In the genomic region with DNA sequence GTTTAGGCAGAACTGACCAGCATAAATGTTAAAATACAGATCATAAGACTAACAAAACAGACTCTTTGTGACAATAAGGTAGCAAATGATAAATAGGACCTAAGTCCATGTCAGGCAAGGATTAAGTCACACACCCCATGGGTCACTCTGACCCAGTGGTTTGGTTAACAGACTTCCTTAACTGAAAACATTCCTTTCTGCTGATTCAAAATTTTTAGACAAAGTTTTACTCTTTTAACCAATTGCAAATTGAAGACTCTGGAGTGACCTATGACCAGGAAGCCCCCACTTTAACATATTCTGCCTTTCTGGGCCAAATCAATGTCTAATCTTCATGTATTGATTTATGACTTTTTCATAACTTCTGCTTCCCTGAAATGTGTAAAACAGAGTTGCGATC, we compare ENCODE assay signal across 1 cellular context.
TF ChIP-seq lines count a peak whose summit lies in the region.

No MANE protein-coding gene starts in this region.

TF ChIP-seq in GM23338, 12 proteins besides CTCF, POLR2A, EP300 and RAD21 (continued from another document):
- TF ChIP-seq, protein P1, sequence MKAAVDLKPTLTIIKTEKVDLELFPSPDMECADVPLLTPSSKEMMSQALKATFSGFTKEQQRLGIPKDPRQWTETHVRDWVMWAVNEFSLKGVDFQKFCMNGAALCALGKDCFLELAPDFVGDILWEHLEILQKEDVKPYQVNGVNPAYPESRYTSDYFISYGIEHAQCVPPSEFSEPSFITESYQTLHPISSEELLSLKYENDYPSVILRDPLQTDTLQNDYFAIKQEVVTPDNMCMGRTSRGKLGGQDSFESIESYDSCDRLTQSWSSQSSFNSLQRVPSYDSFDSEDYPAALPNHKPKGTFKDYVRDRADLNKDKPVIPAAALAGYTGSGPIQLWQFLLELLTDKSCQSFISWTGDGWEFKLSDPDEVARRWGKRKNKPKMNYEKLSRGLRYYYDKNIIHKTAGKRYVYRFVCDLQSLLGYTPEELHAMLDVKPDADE (IDR thresholded peaks at IDR 0.05), result no peak
- TF ChIP-seq EZH2 (IDR thresholded peaks at IDR 0.05; ENCODE audit: low read depth, unreplicated experiment) (no peak), JUNB (IDR thresholded peaks at IDR 0.05; ENCODE audit: unreplicated experiment) (no peak), EZH2phosphoT487 (IDR thresholded peaks at IDR 0.05; ENCODE audit: unreplicated experiment) (no peak), ZNF114 (CRISPR knock-in tag; IDR thresholded peaks at IDR 0.05) (no peak), ZNF331 (CRISPR knock-in tag; IDR thresholded peaks at IDR 0.05; ENCODE audit: low read depth) (no peak), NANOG (IDR thresholded peaks at IDR 0.05; ENCODE audit: borderline replicate concordance) (no peak), STAT1 (IDR thresholded peaks at IDR 0.05; ENCODE audit: unreplicated experiment) (no peak)
- TF ChIP-seq, protein P2, sequence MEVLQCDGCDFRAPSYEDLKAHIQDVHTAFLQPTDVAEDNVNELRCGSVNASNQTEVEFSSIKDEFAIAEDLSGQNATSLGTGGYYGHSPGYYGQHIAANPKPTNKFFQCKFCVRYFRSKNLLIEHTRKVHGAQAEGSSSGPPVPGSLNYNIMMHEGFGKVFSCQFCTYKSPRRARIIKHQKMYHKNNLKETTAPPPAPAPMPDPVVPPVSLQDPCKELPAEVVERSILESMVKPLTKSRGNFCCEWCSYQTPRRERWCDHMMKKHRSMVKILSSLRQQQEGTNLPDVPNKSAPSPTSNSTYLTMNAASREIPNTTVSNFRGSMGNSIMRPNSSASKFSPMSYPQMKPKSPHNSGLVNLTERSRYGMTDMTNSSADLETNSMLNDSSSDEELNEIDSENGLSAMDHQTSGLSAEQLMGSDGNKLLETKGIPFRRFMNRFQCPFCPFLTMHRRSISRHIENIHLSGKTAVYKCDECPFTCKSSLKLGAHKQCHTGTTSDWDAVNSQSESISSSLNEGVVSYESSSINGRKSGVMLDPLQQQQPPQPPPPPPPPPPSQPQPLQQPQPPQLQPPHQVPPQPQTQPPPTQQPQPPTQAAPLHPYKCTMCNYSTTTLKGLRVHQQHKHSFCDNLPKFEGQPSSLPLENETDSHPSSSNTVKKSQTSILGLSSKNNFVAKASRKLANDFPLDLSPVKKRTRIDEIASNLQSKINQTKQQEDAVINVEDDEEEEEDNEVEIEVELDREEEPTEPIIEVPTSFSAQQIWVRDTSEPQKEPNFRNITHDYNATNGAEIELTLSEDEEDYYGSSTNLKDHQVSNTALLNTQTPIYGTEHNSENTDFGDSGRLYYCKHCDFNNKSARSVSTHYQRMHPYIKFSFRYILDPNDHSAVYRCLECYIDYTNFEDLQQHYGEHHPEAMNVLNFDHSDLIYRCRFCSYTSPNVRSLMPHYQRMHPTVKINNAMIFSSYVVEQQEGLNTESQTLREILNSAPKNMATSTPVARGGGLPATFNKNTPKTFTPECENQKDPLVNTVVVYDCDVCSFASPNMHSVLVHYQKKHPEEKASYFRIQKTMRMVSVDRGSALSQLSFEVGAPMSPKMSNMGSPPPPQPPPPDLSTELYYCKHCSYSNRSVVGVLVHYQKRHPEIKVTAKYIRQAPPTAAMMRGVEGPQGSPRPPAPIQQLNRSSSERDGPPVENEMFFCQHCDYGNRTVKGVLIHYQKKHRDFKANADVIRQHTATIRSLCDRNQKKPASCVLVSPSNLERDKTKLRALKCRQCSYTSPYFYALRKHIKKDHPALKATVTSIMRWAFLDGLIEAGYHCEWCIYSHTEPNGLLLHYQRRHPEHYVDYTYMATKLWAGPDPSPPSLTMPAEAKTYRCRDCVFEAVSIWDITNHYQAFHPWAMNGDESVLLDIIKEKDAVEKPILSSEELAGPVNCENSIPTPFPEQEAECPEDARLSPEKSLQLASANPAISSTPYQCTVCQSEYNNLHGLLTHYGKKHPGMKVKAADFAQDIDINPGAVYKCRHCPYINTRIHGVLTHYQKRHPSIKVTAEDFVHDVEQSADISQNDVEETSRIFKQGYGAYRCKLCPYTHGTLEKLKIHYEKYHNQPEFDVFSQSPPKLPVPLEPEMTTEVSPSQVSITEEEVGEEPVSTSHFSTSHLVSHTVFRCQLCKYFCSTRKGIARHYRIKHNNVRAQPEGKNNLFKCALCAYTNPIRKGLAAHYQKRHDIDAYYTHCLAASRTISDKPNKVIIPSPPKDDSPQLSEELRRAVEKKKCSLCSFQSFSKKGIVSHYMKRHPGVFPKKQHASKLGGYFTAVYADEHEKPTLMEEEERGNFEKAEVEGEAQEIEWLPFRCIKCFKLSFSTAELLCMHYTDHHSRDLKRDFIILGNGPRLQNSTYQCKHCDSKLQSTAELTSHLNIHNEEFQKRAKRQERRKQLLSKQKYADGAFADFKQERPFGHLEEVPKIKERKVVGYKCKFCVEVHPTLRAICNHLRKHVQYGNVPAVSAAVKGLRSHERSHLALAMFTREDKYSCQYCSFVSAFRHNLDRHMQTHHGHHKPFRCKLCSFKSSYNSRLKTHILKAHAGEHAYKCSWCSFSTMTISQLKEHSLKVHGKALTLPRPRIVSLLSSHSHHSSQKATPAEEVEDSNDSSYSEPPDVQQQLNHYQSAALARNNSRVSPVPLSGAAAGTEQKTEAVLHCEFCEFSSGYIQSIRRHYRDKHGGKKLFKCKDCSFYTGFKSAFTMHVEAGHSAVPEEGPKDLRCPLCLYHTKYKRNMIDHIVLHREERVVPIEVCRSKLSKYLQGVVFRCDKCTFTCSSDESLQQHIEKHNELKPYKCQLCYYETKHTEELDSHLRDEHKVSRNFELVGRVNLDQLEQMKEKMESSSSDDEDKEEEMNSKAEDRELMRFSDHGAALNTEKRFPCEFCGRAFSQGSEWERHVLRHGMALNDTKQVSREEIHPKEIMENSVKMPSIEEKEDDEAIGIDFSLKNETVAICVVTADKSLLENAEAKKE (CRISPR knock-in tag; IDR thresholded peaks at IDR 0.05), result no peak
